In the genomic region with DNA sequence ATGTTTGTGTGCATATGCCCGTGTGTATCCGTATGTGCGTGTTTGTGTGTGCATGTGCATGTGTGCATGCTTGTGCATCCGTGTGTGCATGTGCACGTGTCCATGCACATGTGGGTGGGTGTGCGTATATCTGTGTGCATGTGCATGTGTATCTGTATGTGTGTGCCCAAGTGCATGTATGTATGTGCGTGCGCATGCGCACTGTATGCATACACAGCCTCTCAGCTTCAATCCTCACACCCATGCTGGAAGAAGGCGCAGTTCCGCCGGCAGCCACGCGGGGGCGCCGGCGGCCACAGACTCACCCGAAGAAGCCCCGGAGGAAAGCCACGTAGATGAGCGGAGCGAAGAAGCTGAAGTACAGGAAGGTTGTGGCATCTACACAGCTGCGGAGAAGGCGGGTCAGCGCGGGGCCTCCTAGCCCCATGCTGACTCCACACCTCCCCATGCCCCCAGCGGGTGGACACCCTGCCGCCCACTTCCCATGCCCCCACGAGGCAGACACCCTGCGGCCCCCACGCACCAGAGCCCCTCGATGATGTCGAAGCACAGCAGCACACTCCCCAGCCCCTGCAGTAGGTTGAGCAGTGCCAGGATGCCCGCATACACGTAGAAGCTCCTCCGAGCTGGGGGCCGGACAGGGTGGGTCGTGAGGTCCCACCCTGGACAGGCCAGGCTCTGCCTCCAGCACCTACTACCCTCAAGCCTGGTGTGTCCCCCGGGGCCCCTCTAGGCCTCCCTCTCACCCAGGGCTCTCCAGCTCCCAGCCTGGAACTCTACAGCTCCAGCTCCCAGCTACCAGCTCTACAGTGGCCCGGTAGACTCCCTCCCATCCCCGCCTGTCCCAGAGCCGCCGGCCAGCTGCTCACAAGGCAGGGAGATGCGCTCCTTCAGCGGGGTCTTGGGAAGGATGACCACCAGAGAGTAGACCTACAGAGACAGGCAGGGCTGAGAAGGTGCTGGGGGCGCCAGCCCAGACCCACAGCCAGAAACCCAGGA, we compare ENCODE assay signal across 8 cellular contexts. TPM values are rescaled to one million over a fixed set of nuclear protein-coding genes. Genes with fewer than 3 reads are reported as not detected.
DNase-seq lines count a peak whose midpoint lies in the region; ATAC-seq and TF ChIP-seq lines count a peak whose summit lies in the region.

No MANE protein-coding gene starts in this region.

- H3K27ac Mint-ChIP-seq in activated naive CD8-positive, alpha-beta T cell treated with anti-CD3 and anti-CD28 coated beads, Interleukin-2, amount 10 ng/mL, durations not matched to agents 7 days and 5 days: no peak overlapping the region

- H3K4me1 Mint-ChIP-seq in activated naive CD8-positive, alpha-beta T cell treated with anti-CD3 and anti-CD28 coated beads, Interleukin-2, amount 10 ng/mL, durations not matched to agents 7 days and 5 days: peaks cover 7% of the 10 kb centered on the region

- no peaks in the 10 kb centered on the region for H3K27me3 Mint-ChIP-seq in activated naive CD8-positive, alpha-beta T cell treated with anti-CD3 and anti-CD28 coated beads, Interleukin-2, amount 10 ng/mL, durations not matched to agents 7 days and 5 days

- POLR2A ChIA-PET in activated naive CD8-positive, alpha-beta T cell treated with anti-CD3 and anti-CD28 coated beads, Interleukin-2, amount 10 ng/mL, durations not matched to agents 7 days and 5 days (lab: Charles Lee): interaction anchor here (0.7 to 1.9 kb wide), 4 partner anchors 14 to 647 kb away, joined by 3 to 9 read pairs (median 4); a partner anchor contains a TSS

- peak; percentile 71 for ATAC-seq in HG02870 (IDR thresholded peaks at IDR 0.05; ENCODE audit: unreplicated experiment)
- ATAC-seq in activated naive CD8-positive, alpha-beta T cell treated with anti-CD3 and anti-CD28 coated beads, Interleukin-2, amount 10 ng/mL, durations not matched to agents 7 days and 5 days (ENCODE audit: low read depth): peak; percentile 88
- peak; percentile 92 for ATAC-seq in Right ventricle myocardium superior (ENCODE audit: poor library complexity)
- ATAC-seq in GM19455 (IDR thresholded peaks at IDR 0.05; ENCODE audit: unreplicated experiment): no peak

- H3K4me3 Mint-ChIP-seq in activated naive CD8-positive, alpha-beta T cell treated with anti-CD3 and anti-CD28 coated beads, Interleukin-2, amount 10 ng/mL, durations not matched to agents 7 days and 5 days: no peak overlapping the region

- peak; percentile 85 for DNase-seq in NCI-H146 (lab: John Stamatoyannopoulos, UW)
- peak; percentile 78 for DNase-seq in T follicular helper cell (ENCODE audit: low read depth)
- DNase-seq in activated naive CD8-positive, alpha-beta T cell treated with anti-CD3 and anti-CD28 coated beads, Interleukin-2, amount 10 ng/mL, durations not matched to agents 7 days and 5 days: peak; percentile 89
- peak; percentile 92 for DNase-seq in Right ventricle myocardium superior
- DNase-seq in pulmonary artery endothelial cell (ENCODE audit: low read depth, low spot score): peak; percentile 60

- H3K4me3 ChIP-seq in GM12875 (ENCODE audit: low read depth, low read length): no peak overlapping the region

- no peaks in the 10 kb centered on the region for H3K9me3 Mint-ChIP-seq in activated naive CD8-positive, alpha-beta T cell treated with anti-CD3 and anti-CD28 coated beads, Interleukin-2, amount 10 ng/mL, durations not matched to agents 7 days and 5 days

- TF ChIP-seq CTCF in GM12875 (IDR thresholded peaks at IDR 0.05; ENCODE audit: borderline replicate concordance, insufficient read depth, low read depth, low read length): peak; percentile 99

- H3K36me3 Mint-ChIP-seq in activated naive CD8-positive, alpha-beta T cell treated with anti-CD3 and anti-CD28 coated beads, Interleukin-2, amount 10 ng/mL, durations not matched to agents 7 days and 5 days: peaks cover 2% of the 10 kb centered on the region

- intact Hi-C loops in Right ventricle myocardium superior (cut with DNase I): loop anchor here (10.0 kb wide), 1 partner anchor 400 kb away; no protein-coding TSS in a partner anchor

RNA-seq across cellular contexts. Expression of a gene that starts 15.4 kb away (rescaled TPM):
- total RNA-seq in activated naive CD8-positive, alpha-beta T cell treated with anti-CD3 and anti-CD28 coated beads, Interleukin-2, amount 10 ng/mL, durations not matched to agents 7 days and 5 days: 10 to 100 TPM; 33.6 to 33.9 TPM
- total RNA-seq in Right ventricle myocardium superior (17.8 TPM), pulmonary artery endothelial cell (32.8 and 34.6 TPM in 2 replicates)

RNA-seq across cellular contexts. Expression of a gene that starts 23.0 kb away (rescaled TPM):
- total RNA-seq in activated naive CD8-positive, alpha-beta T cell treated with anti-CD3 and anti-CD28 coated beads, Interleukin-2, amount 10 ng/mL, durations not matched to agents 7 days and 5 days: 100 to 1,000 TPM; 131 to 140 TPM
- total RNA-seq in Right ventricle myocardium superior (6.5 TPM), pulmonary artery endothelial cell (78.4 and 133 TPM in 2 replicates)

RNA-seq across cellular contexts. Expression of a gene that starts 53.8 kb away (rescaled TPM):
- total RNA-seq in activated naive CD8-positive, alpha-beta T cell treated with anti-CD3 and anti-CD28 coated beads, Interleukin-2, amount 10 ng/mL, durations not matched to agents 7 days and 5 days: 1 to 10 TPM; 2.2 TPM
- total RNA-seq in Right ventricle myocardium superior (0.94 TPM), pulmonary artery endothelial cell (2.6 and 6.0 TPM in 2 replicates)

Comparison
In these comparisons a context has a peak if more than half of its experiments do, and no peak if none do; other contexts are left out.
1. RNA of a gene that starts 23.0 kb away (total RNA-seq): 131 to 140 TPM in activated naive CD8-positive, alpha-beta T cell treated with anti-CD3 and anti-CD28 coated beads, Interleukin-2, amount 10 ng/mL, durations not matched to agents 7 days and 5 days and 78.4 to 133 TPM in pulmonary artery endothelial cell; 6.5 TPM in Right ventricle myocardium superior (single experiment); every median in the first group is over 10 times any median in the second.
2. Peak in every context shown above with its lines, with median percentiles within 50 percentile points of each other: DNase-seq.